8 cellular contexts compared by ENCODE assay signal in genomic region chr4:4541661-4542570, GRCh38. TPM values are rescaled to one million over a fixed set of nuclear protein-coding genes. Genes with fewer than 3 reads are reported as not detected.
DNase-seq lines count a peak whose midpoint lies in the region; ATAC-seq and TF ChIP-seq lines count a peak whose summit lies in the region.

TSS of gene STX18 (minus strand) at chr4:4542048. CDS start at chr4:4541964, 84 bp downstream.

- DNase-seq in RKO (ENCODE audit: low spot score): peak; percentile 82
- DNase-seq in activated T-helper 1 cell treated with anti-CD3 and anti-CD28 coated beads, Interleukin-2, amount 50 U/mL, for 16 hours (ENCODE audit: low read depth in 1 of 2, low spot score in 1 of 2): peak; percentile 80 to 82
- DNase-seq in fibroblast of lung (ENCODE audit: low read depth in 2 of 2): peak; percentile 87 to 88
- peak; percentile 76 to 94 (median 84) for DNase-seq in naive thymus-derived CD4-positive, alpha-beta T cell
- peak; percentile 66 to 86 (median 78) for DNase-seq in stimulated activated naive CD4-positive, alpha-beta T cell (lab: John Stamatoyannopoulos, UW)

- no peaks in the 10 kb centered on the region for H3K27me3 ChIP-seq in DOHH2 (ENCODE audit: control insufficient read depth, low read length)
- H3K27me3 ChIP-seq in KMS-11 (ENCODE audit: insufficient read depth, low read depth): no peaks in the 10 kb centered on the region
- H3K27me3 ChIP-seq in fibroblast of lung (ENCODE audit: control insufficient read depth, insufficient read depth, low read length): no peaks in the 10 kb centered on the region
- H3K27me3 ChIP-seq in naive thymus-derived CD4-positive, alpha-beta T cell (ENCODE audit: control insufficient read depth in 2 of 2, insufficient read depth in 2 of 2, low read length in 2 of 2): no peaks in the 10 kb centered on the region

- H3K4me3 Mint-ChIP-seq in naive thymus-derived CD4-positive, alpha-beta T cell: peak within 1 kb of the TSS; percentile 93 to 99 (median 98)

- H3K9me2 ChIP-seq in DOHH2 (replicated peaks; ENCODE audit: control insufficient read depth, low read length): no peaks in the 10 kb centered on the region

- peaks cover 5 to 17% (median 15%) of the 10 kb centered on the region in 5 donors for H3K36me3 Mint-ChIP-seq in naive thymus-derived CD4-positive, alpha-beta T cell

- H3K9me3 ChIP-seq in DOHH2 (ENCODE audit: control insufficient read depth, insufficient read depth, low read length): no peaks in the 10 kb centered on the region
- H3K9me3 ChIP-seq in fibroblast of lung (ENCODE audit: control insufficient read depth, insufficient read depth, low read depth, low read length): no peaks in the 10 kb centered on the region
- H3K9me3 ChIP-seq in naive thymus-derived CD4-positive, alpha-beta T cell (ENCODE audit: control insufficient read depth in 2 of 3, low read length in 3 of 3): no peaks in the 10 kb centered on the region

- H3K36me3 ChIP-seq in DOHH2 (ENCODE audit: control insufficient read depth, low read length): peaks cover 25% of the 10 kb centered on the region
- H3K36me3 ChIP-seq in KMS-11 (ENCODE audit: insufficient read depth): no peaks in the 10 kb centered on the region
- no peaks in the 10 kb centered on the region for H3K36me3 ChIP-seq in fibroblast of lung (ENCODE audit: control insufficient read depth, insufficient read depth, low read length)
- H3K36me3 ChIP-seq in naive thymus-derived CD4-positive, alpha-beta T cell (ENCODE audit: control insufficient read depth in 2 of 3, insufficient read depth in 3 of 3, low read length in 3 of 3): no peaks in the 10 kb centered on the region

- H3F3A ChIP-seq in DOHH2 (ENCODE audit: control insufficient read depth, insufficient read depth): peaks cover 2% of the 10 kb centered on the region; the same call in 1 of the 2 replicates

- peak within 1 kb of the TSS; percentile 88 to 97 (median 95) for H3K27ac Mint-ChIP-seq in naive thymus-derived CD4-positive, alpha-beta T cell

- CTCF ChIA-PET in naive thymus-derived CD4-positive, alpha-beta T cell (lab: Charles Lee): no interaction called here

- H3K4me3 ChIP-seq in DOHH2 (ENCODE audit: low read length): peak within 1 kb of the TSS; percentile 97
- peak within 1 kb of the TSS; percentile 80 for H3K4me3 ChIP-seq in KMS-11 (IDR thresholded peaks at IDR 0.05; ENCODE audit: insufficient read depth, low read depth, low read length)
- peak within 1 kb of the TSS; percentile 83 to 96 (median 88) for H3K4me3 ChIP-seq in fibroblast of lung (replicated peaks in 1 of 4; ENCODE audit: control extremely low read depth in 1 of 4, insufficient read depth in 1 of 4, low read depth in 3 of 4, low read length in 4 of 4)
- peak within 1 kb of the TSS; percentile 91 for H3K4me3 ChIP-seq in naive thymus-derived CD4-positive, alpha-beta T cell (ENCODE audit: low read length)

- H3K4me2 ChIP-seq in DOHH2 (ENCODE audit: low read length): peak within 1 kb of the TSS; percentile 77
- H3K4me2 ChIP-seq in KMS-11: peak within 1 kb of the TSS; percentile 94
- peak within 1 kb of the TSS; percentile 98 for H3K4me2 ChIP-seq in fibroblast of lung (ENCODE audit: extremely low read depth, insufficient read depth, low read length)

- no peaks in the 10 kb centered on the region for H3K9me3 Mint-ChIP-seq in naive thymus-derived CD4-positive, alpha-beta T cell

- intact Hi-C loops in naive thymus-derived CD4-positive, alpha-beta T cell (cut with micrococcal nuclease): loop anchor here (1.0 to 5.0 kb wide), 10 partner anchors 17 to 585 kb away; partner anchors contain the start of genes LYAR (in 2 of the 2), TMEM128 (in 2 of the 2), ZBTB49 (in 2 of the 2) and NSG1 (in 1 of the 2)

- POLR2A ChIA-PET in naive thymus-derived CD4-positive, alpha-beta T cell (lab: Charles Lee): interaction anchor here (2.7 kb wide), 1 partner anchor 294 kb away, joined by 15 read pairs; the partner anchor contains the start of gene TMEM128

- H3K79me2 ChIP-seq in DOHH2 (ENCODE audit: control insufficient read depth, low read length) (peaks cover 74% of the 10 kb centered on the region), KMS-11 (ENCODE audit: insufficient read depth, low read depth) (peaks cover 30% of the 10 kb centered on the region; the same call in 1 of the 2 replicates), fibroblast of lung (ENCODE audit: control insufficient read depth, insufficient read depth, low read length) (peaks cover 48% of the 10 kb centered on the region)

- peak; percentile 83 for ATAC-seq in GM21737 (IDR thresholded peaks at IDR 0.05; ENCODE audit: unreplicated experiment)
- ATAC-seq in naive thymus-derived CD4-positive, alpha-beta T cell: peak; percentile 95

- peaks cover 34 to 76% (median 61%) of the 10 kb centered on the region in 7 donors for H3K4me1 Mint-ChIP-seq in naive thymus-derived CD4-positive, alpha-beta T cell

- H3K27ac ChIP-seq in DOHH2 (ENCODE audit: low read depth, low read length): peak within 1 kb of the TSS; percentile 61
- peak within 1 kb of the TSS; percentile 68 for H3K27ac ChIP-seq in KMS-11
- peak within 1 kb of the TSS; percentile 97 for H3K27ac ChIP-seq in fibroblast of lung (ENCODE audit: insufficient read depth, low read length)
- H3K27ac ChIP-seq in naive thymus-derived CD4-positive, alpha-beta T cell (ENCODE audit: low read depth, low read length): peak within 1 kb of the TSS; percentile 77

- H4K20me1 ChIP-seq in DOHH2 (ENCODE audit: control insufficient read depth, insufficient read depth, low read depth, low read length) (peaks cover 4% of the 10 kb centered on the region; the same call in 1 of the 2 replicates), KMS-11 (ENCODE audit: insufficient read depth) (no peaks in the 10 kb centered on the region), fibroblast of lung (ENCODE audit: control insufficient read depth, extremely low read depth, insufficient read depth, low read length) (peaks cover 2% of the 10 kb centered on the region)

- H2AFZ ChIP-seq in KMS-11 (ENCODE audit: low read depth) (peak within 1 kb of the TSS; percentile 90), fibroblast of lung (ENCODE audit: low read length) (peak within 1 kb of the TSS; percentile 99)

- TF ChIP-seq CTCF in DOHH2 (IDR thresholded peaks at IDR 0.05; ENCODE audit: low read depth, low read length, poor library complexity, severe bottlenecking): no peak
- no peak for TF ChIP-seq CTCF in KMS-11 (conservative IDR thresholded peaks at IDR 0.05; ENCODE audit: low read depth, low read length)
- TF ChIP-seq CTCF in fibroblast of lung (conservative IDR thresholded peaks at IDR 0.05 in 1 of 2, IDR thresholded peaks at IDR 0.05 in 1 of 2; ENCODE audit: low read depth in 1 of 2, low read length in 2 of 2): no peak

- no peaks in the 10 kb centered on the region for H3K27me3 Mint-ChIP-seq in naive thymus-derived CD4-positive, alpha-beta T cell

- H3K9ac ChIP-seq in KMS-11 (peak within 1 kb of the TSS; percentile 80), fibroblast of lung (ENCODE audit: insufficient read depth, low read length) (peak within 1 kb of the TSS; percentile 98)

- H3K4me1 ChIP-seq in DOHH2 (ENCODE audit: control insufficient read depth, low read length) (peaks cover 30% of the 10 kb centered on the region), KMS-11 (ENCODE audit: low read depth, poor library complexity, severe bottlenecking) (peaks cover 11% of the 10 kb centered on the region), fibroblast of lung (ENCODE audit: control insufficient read depth, extremely low read depth, insufficient read depth, low read length) (peaks cover 2% of the 10 kb centered on the region)
- H3K4me1 ChIP-seq in naive thymus-derived CD4-positive, alpha-beta T cell (ENCODE audit: control insufficient read depth in 2 of 2, insufficient read depth in 2 of 2, low read length in 2 of 2): peaks cover 18 to 22% of the 10 kb centered on the region in 2 donors

RNA-seq across cellular contexts. Expression of gene STX18, which starts in this region (rescaled TPM):
- total RNA-seq in fibroblast of lung: 22.6 and 27.4 TPM in 2 replicates
- polyA plus RNA-seq in fibroblast of lung: 28.2 and 32.2 TPM in 2 replicates
- polyA plus RNA-seq in fibroblast of lung (2012): 24.2 and 28.4 TPM in 2 replicates
- 12.4 and 14.2 TPM in 2 replicates for polyA minus RNA-seq in fibroblast of lung (ENCODE audit: low replicate concordance)
- total RNA-seq in naive thymus-derived CD4-positive, alpha-beta T cell: 10 to 100 TPM; 19.0 to 28.0 (median 22.7) TPM
- polyA plus RNA-seq in naive thymus-derived CD4-positive, alpha-beta T cell: 10 to 100 TPM; 16.3 to 27.7 TPM

Comparison
In these comparisons a context has a peak if more than half of its experiments do, and no peak if none do; other contexts are left out.
1. Peak in every context shown above with its lines: DNase-seq, ATAC-seq, H3K4me3 ChIP-seq and H3K27ac ChIP-seq.